9 cellular contexts compared by ENCODE assay signal in genomic region chr5:122195784-122196394, GRCh38.
DNase-seq lines count a peak whose midpoint lies in the region; ATAC-seq and TF ChIP-seq lines count a peak whose summit lies in the region.
"Had no signal": no experiment of that assay in that cellular context is flagged by ENCODE, and none has a peak within 500 bp of the region (broad histone marks: within the 10 kb centered on the region; RNA-seq: fewer than 3 reads in every experiment).

No MANE protein-coding gene starts in this region.

- peaks cover 7% of the 10 kb centered on the region for H3K27me3 ChIP-seq in mammary epithelial cell (ENCODE audit: insufficient read depth, low read length)
- H3K27me3 ChIP-seq in right lobe of liver = no peaks in the 10 kb centered on the region

- in situ Hi-C loops in mammary epithelial cell (cut with MboI; ENCODE audit: low sequenced_read_pairs in 2 of 2) = loop anchor here (10.0 kb wide), 1 partner anchor 219 kb away; no protein-coding TSS in a partner anchor

- H3K9ac ChIP-seq in mammary epithelial cell (ENCODE audit: insufficient read depth, low read length) = no peak overlapping the region

- H2AFZ ChIP-seq in mammary epithelial cell (ENCODE audit: low read depth, low read length) = no peak overlapping the region

- no peaks in the 10 kb centered on the region for H3K4me1 ChIP-seq in mammary epithelial cell (ENCODE audit: insufficient read depth, low read length)
- no peaks in the 10 kb centered on the region for H3K4me1 ChIP-seq in right lobe of liver

- ATAC-seq in right lobe of liver = peak; percentile 82 to 92 (median 88)
- ATAC-seq in stimulated activated effector memory CD8-positive, alpha-beta T cell treated with anti-CD3 and anti-CD28 coated beads, Interleukin-12 subunit alpha, Interleukin-12 subunit beta, amount 100 ng/mL, for 72 hours = no peak

- no peaks in the 10 kb centered on the region for H3K9me3 ChIP-seq in mammary epithelial cell (replicated peaks; ENCODE audit: insufficient read depth, low read length)
- H3K9me3 ChIP-seq in right lobe of liver = no peaks in the 10 kb centered on the region

- H3K36me3 Mint-ChIP-seq in stimulated activated effector memory CD8-positive, alpha-beta T cell treated with anti-CD3 and anti-CD28 coated beads, Interleukin-12 subunit alpha, Interleukin-12 subunit beta, amount 100 ng/mL, for 72 hours = no peaks in the 10 kb centered on the region

- DNase-seq in AG20443 (ENCODE audit: low spot score) = peak; percentile 63
- peak; percentile 63 for DNase-seq in HCEC 1CT
- peak; percentile 84 for DNase-seq in NCI-H748 (lab: John Stamatoyannopoulos, UW; ENCODE audit: unreplicated experiment)
- peak; percentile 39 for DNase-seq in mammary epithelial cell
- no peak for DNase-seq in right lobe of liver
- DNase-seq in T-helper 9 cell = no peak
- DNase-seq in stimulated activated effector memory CD8-positive, alpha-beta T cell treated with anti-CD3 and anti-CD28 coated beads, Interleukin-12 subunit alpha, Interleukin-12 subunit beta, amount 100 ng/mL, for 72 hours (ENCODE audit: low spot score in 2 of 2) = no peak
- no peak for DNase-seq in stimulated activated CD4-positive, alpha-beta T cell treated with anti-CD3 and anti-CD28 coated beads, Interleukin-1b, Interleukin-23, amount 100 ng/mL, for 48 hours

- H3K4me2 ChIP-seq in mammary epithelial cell (ENCODE audit: insufficient read depth, low read depth, low read length) = no peak overlapping the region

- H3K4me1 Mint-ChIP-seq in stimulated activated effector memory CD8-positive, alpha-beta T cell treated with anti-CD3 and anti-CD28 coated beads, Interleukin-12 subunit alpha, Interleukin-12 subunit beta, amount 100 ng/mL, for 72 hours = no peaks in the 10 kb centered on the region
- H3K4me1 Mint-ChIP-seq: central memory CD8-positive, alpha-beta T cell had no signal

- H3K79me2 ChIP-seq in mammary epithelial cell (ENCODE audit: insufficient read depth, low read length) = no peaks in the 10 kb centered on the region

- H3K36me3 ChIP-seq in mammary epithelial cell (ENCODE audit: insufficient read depth, low read length) (no peaks in the 10 kb centered on the region), right lobe of liver (no peaks in the 10 kb centered on the region)

- WGBS in mammary epithelial cell (ENCODE audit: low coverage, missing lambda C conversion rate) = 32% methylated on average over 3 of the region's 3 CpGs
- 19% methylated on average over 3 of the region's 3 CpGs for WGBS in right lobe of liver (ENCODE audit: insufficient coverage, low coverage, low lambda C conversion rate, missing lambda C conversion rate)

- TF ChIP-seq CTCF in mammary epithelial cell (conservative IDR thresholded peaks at IDR 0.05 in 1 of 2, IDR thresholded peaks at IDR 0.05 in 1 of 2; ENCODE audit: extremely low read depth in 1 of 2, insufficient read depth in 1 of 2, low read depth in 1 of 2, low read length in 2 of 2) = peak; percentile 74 to 78
- TF ChIP-seq CTCF in right lobe of liver (IDR thresholded peaks at IDR 0.05) = peak; percentile 51 to 62 (median 58)

- TF ChIP-seq POLR2A in right lobe of liver (IDR thresholded peaks at IDR 0.05) = no peak

- H3K9me3 Mint-ChIP-seq in stimulated activated effector memory CD8-positive, alpha-beta T cell treated with anti-CD3 and anti-CD28 coated beads, Interleukin-12 subunit alpha, Interleukin-12 subunit beta, amount 100 ng/mL, for 72 hours = no peaks in the 10 kb centered on the region
- H3K9me3 Mint-ChIP-seq: central memory CD8-positive, alpha-beta T cell had no signal

- dilution Hi-C loops in mammary epithelial cell (cut with HindIII; ENCODE audit: low sequenced_read_pairs) = no loop called here

- intact Hi-C loops in mammary epithelial cell (cut with micrococcal nuclease) = loop anchor here (1.0 to 2.0 kb wide), 2 partner anchors 219 to 297 kb away; no protein-coding TSS in a partner anchor
- intact Hi-C loops in right lobe of liver (cut with DNase I) = loop anchor here in 1 of 2 donors (10.0 kb wide), 1 partner anchor 299 kb away; no protein-coding TSS in a partner anchor

- H4K20me1 ChIP-seq in mammary epithelial cell (ENCODE audit: insufficient read depth, low read length) = no peaks in the 10 kb centered on the region

- BruUV-seq in mammary epithelial cell (replicated peaks; lab: Mats Ljungman, UMichigan) = no TSS peak

- H3K4me3 ChIP-seq in mammary epithelial cell (replicated peaks in 1 of 3; ENCODE audit: insufficient read depth in 1 of 3, low read depth in 2 of 3, low read length in 3 of 3) (no peak overlapping the region), right lobe of liver (no peak overlapping the region)

- H3K27ac Mint-ChIP-seq in stimulated activated effector memory CD8-positive, alpha-beta T cell treated with anti-CD3 and anti-CD28 coated beads, Interleukin-12 subunit alpha, Interleukin-12 subunit beta, amount 100 ng/mL, for 72 hours = no peak overlapping the region

- H3K27ac ChIP-seq in mammary epithelial cell (ENCODE audit: insufficient read depth, low read depth, low read length) (no peak overlapping the region), right lobe of liver (no peak overlapping the region)

- no peak overlapping the region for H3K4me3 Mint-ChIP-seq in stimulated activated effector memory CD8-positive, alpha-beta T cell treated with anti-CD3 and anti-CD28 coated beads, Interleukin-12 subunit alpha, Interleukin-12 subunit beta, amount 100 ng/mL, for 72 hours
- H3K4me3 Mint-ChIP-seq: central memory CD8-positive, alpha-beta T cell had no signal

- CTCF ChIA-PET in mammary epithelial cell (lab: Charles Lee; ENCODE audit: low non-redundant PET) = interaction anchor here (0.6 to 0.7 kb wide), 3 partner anchors 13 to 457 kb away, joined by 4 to 10 read pairs (median 5); no protein-coding TSS in a partner anchor

Comparison
In these comparisons a context has a peak if more than half of its experiments do, and no peak if none do; other contexts are left out.
1. DNase-seq: peak in AG20443 (single experiment), HCEC 1CT (single experiment), NCI-H748 (single experiment) and mammary epithelial cell (single experiment); none in right lobe of liver (0 of 3), T-helper 9 cell (single experiment), stimulated activated effector memory CD8-positive, alpha-beta T cell treated with anti-CD3 and anti-CD28 coated beads, Interleukin-12 subunit alpha, Interleukin-12 subunit beta, amount 100 ng/mL, for 72 hours (0 of 2) and stimulated activated CD4-positive, alpha-beta T cell treated with anti-CD3 and anti-CD28 coated beads, Interleukin-1b, Interleukin-23, amount 100 ng/mL, for 48 hours (single experiment).